Comparison of ENCODE assay signal across 14 cellular contexts in the genomic region with DNA sequence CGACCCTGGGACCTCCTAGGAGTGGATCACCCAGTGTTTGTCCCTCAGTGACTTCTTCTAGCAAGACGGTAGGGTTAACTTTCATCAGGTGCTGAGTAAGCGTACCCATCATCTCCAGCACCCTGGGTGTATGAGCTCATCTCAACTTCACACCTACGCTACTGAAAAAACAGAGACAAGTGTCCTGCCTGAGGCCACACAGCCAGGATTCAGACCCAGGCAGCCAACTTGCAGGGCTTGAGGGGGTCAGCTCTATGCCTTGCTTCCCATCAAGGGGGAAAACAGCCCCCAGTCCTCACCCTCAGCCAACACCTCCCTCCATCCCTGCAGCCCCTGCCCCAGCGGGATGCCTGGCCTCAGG. TPM values are rescaled to one million over a fixed set of nuclear protein-coding genes. Genes with fewer than 3 reads are reported as not detected.
DNase-seq lines count a peak whose midpoint lies in the region; FAIRE-seq and TF ChIP-seq lines count a peak whose summit lies in the region.
"Had no signal": no experiment of that assay in that cellular context is flagged by ENCODE, and none has a peak within 500 bp of the region (broad histone marks: within the 10 kb centered on the region; RNA-seq: fewer than 3 reads in every experiment).

No MANE protein-coding gene starts in this region.

- H3K36me3 ChIP-seq in HUES6 (ENCODE audit: control insufficient read depth, insufficient read depth, low read length) (no peaks in the 10 kb centered on the region), bronchial epithelial cell (ENCODE audit: control insufficient read depth, insufficient read depth, low read length) (no peaks in the 10 kb centered on the region)

- intact Hi-C loops in activated naive CD4-positive, alpha-beta T cell treated with anti-CD3 and anti-CD28 coated beads for 36 hours (cut with micrococcal nuclease): no loop called here

- no peak for FAIRE-seq in bronchial epithelial cell (lab: Jason Lieb, UNC)
- FAIRE-seq: D721Med had no signal

- DNase-seq in activated naive CD4-positive, alpha-beta T cell treated with anti-CD3 and anti-CD28 coated beads for 36 hours: peak; percentile 59
- DNase-seq in activated naive CD4-positive, alpha-beta T cell treated with Interleukin-2 at 50 U/mL for 16 hours: no peak
- DNase-seq in bronchial epithelial cell (ENCODE audit: low read depth) (peak; percentile 8), progenitor cell of endocrine pancreas (ENCODE audit: low spot score, unreplicated experiment) (no peak), occipital lobe (lab: John Stamatoyannopoulos, UW) (no peak), mesenteric fat pad (ENCODE audit: low spot score) (no peak), osteocyte (ENCODE audit: extremely low spot score, unreplicated experiment) (no peak)
- DNase-seq: HCEC 1CT; left ventricle myocardium superior; NCI-H2081 treated with DMSO at 0.1 percent for 48 hours; NCI-H774; stimulated activated CD4-positive, alpha-beta T cell treated with anti-CD3 and anti-CD28 coated beads, Interleukin-12 subunit alpha, Interleukin-12 subunit beta, amount 100 ng/mL, for 4 hours had no signal

- H3K9me3 ChIP-seq in HUES6 (ENCODE audit: control insufficient read depth, insufficient read depth, low read depth, low read length): no peaks in the 10 kb centered on the region

- no peaks in the 10 kb centered on the region for H3K9me3 Mint-ChIP-seq in activated naive CD4-positive, alpha-beta T cell treated with anti-CD3 and anti-CD28 coated beads for 36 hours
- H3K9me3 Mint-ChIP-seq in progenitor cell of endocrine pancreas (ENCODE audit: low read depth): no peaks in the 10 kb centered on the region
- no peaks in the 10 kb centered on the region for H3K9me3 Mint-ChIP-seq in osteocyte (ENCODE audit: unreplicated experiment)

- TF ChIP-seq CTCF in bronchial epithelial cell (IDR thresholded peaks at IDR 0.05; ENCODE audit: insufficient read depth, low read length, severe bottlenecking): no peak
- no peak for TF ChIP-seq CTCF in progenitor cell of endocrine pancreas (IDR thresholded peaks at IDR 0.05; ENCODE audit: unreplicated experiment)
- TF ChIP-seq CTCF in osteocyte (IDR thresholded peaks at IDR 0.05): no peak

- peaks cover 16% of the 10 kb centered on the region for H3K4me1 ChIP-seq in HUES6 (ENCODE audit: control insufficient read depth, insufficient read depth, low read length)

- no peak overlapping the region for H3K9ac ChIP-seq in HUES6 (ENCODE audit: low read length)

- peak overlapping the region; percentile 7 for H3K4me3 Mint-ChIP-seq in activated naive CD4-positive, alpha-beta T cell treated with anti-CD3 and anti-CD28 coated beads for 36 hours
- H3K4me3 Mint-ChIP-seq in progenitor cell of endocrine pancreas (ENCODE audit: low read depth): peak overlapping the region; percentile 64
- H3K4me3 Mint-ChIP-seq in osteocyte (ENCODE audit: unreplicated experiment): no peak overlapping the region

- H3K4me3 ChIP-seq in HUES6 (ENCODE audit: low read depth, low read length) (peak overlapping the region; percentile 43; the same call in 1 of the 2 replicates), bronchial epithelial cell (ENCODE audit: low read depth, low read length) (no peak overlapping the region)

- no peaks in the 10 kb centered on the region for H3K27me3 Mint-ChIP-seq in activated naive CD4-positive, alpha-beta T cell treated with anti-CD3 and anti-CD28 coated beads for 36 hours (ENCODE audit: low read depth)
- no peaks in the 10 kb centered on the region for H3K27me3 Mint-ChIP-seq in progenitor cell of endocrine pancreas
- H3K27me3 Mint-ChIP-seq in osteocyte (ENCODE audit: unreplicated experiment): peaks cover 32% of the 10 kb centered on the region

- CTCF ChIA-PET in activated naive CD4-positive, alpha-beta T cell treated with anti-CD3 and anti-CD28 coated beads for 36 hours (lab: Charles Lee): interaction anchor here (0.6 to 2.0 kb wide), 4 partner anchors 12 to 74 kb away, joined by 3 to 4 read pairs (median 3); no protein-coding TSS in a partner anchor

- no peak overlapping the region for H3K27ac Mint-ChIP-seq in activated naive CD4-positive, alpha-beta T cell treated with anti-CD3 and anti-CD28 coated beads for 36 hours
- H3K27ac Mint-ChIP-seq in progenitor cell of endocrine pancreas (peak overlapping the region; percentile 93), osteocyte (ENCODE audit: unreplicated experiment) (no peak overlapping the region)

- H3K27me3 ChIP-seq in HUES6 (ENCODE audit: control insufficient read depth, insufficient read depth, low read length) (peaks cover 65% of the 10 kb centered on the region), bronchial epithelial cell (ENCODE audit: control insufficient read depth, insufficient read depth, low read length) (peaks cover 6% of the 10 kb centered on the region)

- H3K36me3 Mint-ChIP-seq in activated naive CD4-positive, alpha-beta T cell treated with anti-CD3 and anti-CD28 coated beads for 36 hours (ENCODE audit: low read depth): no peaks in the 10 kb centered on the region
- H3K36me3 Mint-ChIP-seq in progenitor cell of endocrine pancreas (ENCODE audit: insufficient read depth) (peaks cover 10% of the 10 kb centered on the region), osteocyte (ENCODE audit: unreplicated experiment) (no peaks in the 10 kb centered on the region)

- H3K27ac ChIP-seq in HUES6 (ENCODE audit: low read depth, low read length): no peak overlapping the region

- peaks cover 28% of the 10 kb centered on the region for H3K4me1 Mint-ChIP-seq in activated naive CD4-positive, alpha-beta T cell treated with anti-CD3 and anti-CD28 coated beads for 36 hours (ENCODE audit: low read depth)
- H3K4me1 Mint-ChIP-seq in progenitor cell of endocrine pancreas (ENCODE audit: low read depth): peaks cover 21% of the 10 kb centered on the region
- peaks cover 7% of the 10 kb centered on the region for H3K4me1 Mint-ChIP-seq in osteocyte (ENCODE audit: unreplicated experiment)

RNA-seq across cellular contexts. Expression of a gene that starts 4.6 kb away (rescaled TPM):
- total RNA-seq in activated naive CD4-positive, alpha-beta T cell treated with anti-CD3 and anti-CD28 coated beads for 36 hours: 1 to 10 TPM; 6.5 to 7.2 TPM
- 0.53 and 1.0 TPM in 2 replicates for total RNA-seq in bronchial epithelial cell
- total RNA-seq in progenitor cell of endocrine pancreas: 147 and 160 TPM in 2 replicates
- 6.1 TPM for total RNA-seq in occipital lobe
- 35.6 TPM for total RNA-seq in mesenteric fat pad
- 13.2 and 14.9 TPM in 2 replicates for total RNA-seq in osteocyte

RNA-seq across cellular contexts. Expression of a gene that starts 37.8 kb away (rescaled TPM):
- total RNA-seq in activated naive CD4-positive, alpha-beta T cell treated with anti-CD3 and anti-CD28 coated beads for 36 hours: 100 to 1,000 TPM; 326 to 354 TPM
- total RNA-seq in bronchial epithelial cell (144 and 200 TPM in 2 replicates), progenitor cell of endocrine pancreas (469 and 507 TPM in 2 replicates), occipital lobe (95.8 TPM), mesenteric fat pad (367 TPM), osteocyte (359 and 366 TPM in 2 replicates)

RNA-seq across cellular contexts. Expression of a gene that starts 47.1 kb away (rescaled TPM):
- 1 to 10 TPM in 1 of 2 experiments, under 1 TPM in 1; 0.52 to 1.6 TPM for total RNA-seq in activated naive CD4-positive, alpha-beta T cell treated with anti-CD3 and anti-CD28 coated beads for 36 hours
- total RNA-seq in bronchial epithelial cell: under 0.01 TPM in 1 of 2 replicates, not detected in the other
- 18.4 and 21.0 TPM in 2 replicates for total RNA-seq in progenitor cell of endocrine pancreas
- total RNA-seq in occipital lobe: 0.16 TPM
- 0.93 TPM for total RNA-seq in mesenteric fat pad
- 0.65 and 1.5 TPM in 2 replicates for total RNA-seq in osteocyte

Comparison
In these comparisons a context has a peak if more than half of its experiments do, and no peak if none do; other contexts are left out.
1. DNase-seq: peak in activated naive CD4-positive, alpha-beta T cell treated with anti-CD3 and anti-CD28 coated beads for 36 hours (single experiment) and bronchial epithelial cell (single experiment); none in activated naive CD4-positive, alpha-beta T cell treated with Interleukin-2 at 50 U/mL for 16 hours (single experiment), progenitor cell of endocrine pancreas (single experiment), occipital lobe (single experiment), mesenteric fat pad (single experiment) and osteocyte (single experiment).